10 cellular contexts compared by ENCODE assay signal in genomic region chr7:4845740-4846142, GRCh38. TPM values are rescaled to one million over a fixed set of nuclear protein-coding genes. Genes with fewer than 3 reads are reported as not detected.
A peak's percentile ranks its signal among the peaks of the same experiment; 100 is the strongest.
DNase-seq lines count a peak whose midpoint lies in the region; ATAC-seq and TF ChIP-seq lines count a peak whose summit lies in the region.
"Had no signal": no experiment of that assay in that cellular context is flagged by ENCODE, and none has a peak within 500 bp of the region (broad histone marks: within the 10 kb centered on the region; RNA-seq: fewer than 3 reads in every experiment).

No MANE protein-coding gene starts in this region.

- no peak for ATAC-seq in HG03342 (IDR thresholded peaks at IDR 0.05; ENCODE audit: unreplicated experiment)

- peak; percentile 53 for TF ChIP-seq CTCF in AG09319 (IDR thresholded peaks at IDR 0.05; ENCODE audit: low read depth, low read length)

- DNase-seq in AG09319 (ENCODE audit: extremely low read depth, low read depth) (no peak), Kasumi-1 (lab: John Stamatoyannopoulos, UW) (peak; percentile 13 to 24), cerebellum (ENCODE audit: low spot score) (peak; percentile 30), left kidney (ENCODE audit: low read depth, low spot score) (peak; percentile 79), DMS 273 treated with DMSO at 0.1 percent for 48 hours (lab: John Stamatoyannopoulos, UW) (no peak), C1 segment of cervical spinal cord (lab: John Stamatoyannopoulos, UW) (no peak), GDM1 (lab: John Stamatoyannopoulos, UW) (no peak)

RNA-seq across cellular contexts. Expression of gene PAPOLB, which starts 16.1 kb away (rescaled TPM):
- 3.9 TPM for total RNA-seq in cerebellum
- total RNA-seq: activated T-helper 2 cell treated with anti-CD3 and anti-CD28 coated beads, Interferon-gamma antibody, Interleukin-2, Interleukin-4, amounts not matched to agents 10 μg/mL and 5 μg/mL and 100 μg/mL, durations not matched to agents 14 hours and 24 hours and 36 hours; SJSA1 had no signal

RNA-seq across cellular contexts. Expression of gene RADIL, which starts 37.8 kb away (rescaled TPM):
- total RNA-seq in cerebellum = 8.4 TPM

Comparison
In these comparisons a context has a peak if more than half of its experiments do, and no peak if none do; other contexts are left out.
1. DNase-seq: peak in Kasumi-1 (2 of 2), cerebellum (single experiment) and left kidney (single experiment); none in AG09319 (single experiment), DMS 273 treated with DMSO at 0.1 percent for 48 hours (single experiment), C1 segment of cervical spinal cord (0 of 14) and GDM1 (single experiment).